Comparison of ENCODE assay signal across 20 cellular contexts in genomic region chr17:63592797-63593196, GRCh38. TPM values are rescaled to one million over a fixed set of nuclear protein-coding genes. Genes with fewer than 3 reads are reported as not detected.
A peak's percentile ranks its signal among the peaks of the same experiment; 100 is the strongest.
DNase-seq lines count a peak whose midpoint lies in the region; ATAC-seq, FAIRE-seq and TF ChIP-seq lines count a peak whose summit lies in the region.
"Had no signal": no experiment of that assay in that cellular context is flagged by ENCODE, and none has a peak within 500 bp of the region (broad histone marks: within the 10 kb centered on the region; RNA-seq: fewer than 3 reads in every experiment).

No MANE protein-coding gene starts in this region.

- in situ Hi-C loops in HepG2 (cut with HindIII; ENCODE audit: extremely low pct_ligation_motif_present, low pct_unique_long_range_greater_than_20kb) = no loop called here

- peaks cover 29% of the 10 kb centered on the region for H3K4me1 Mint-ChIP-seq in central memory CD8-positive, alpha-beta T cell

- no peaks in the 10 kb centered on the region; the same call in 1 of the 2 replicates for H4K20me1 ChIP-seq in HepG2 (ENCODE audit: insufficient read depth, low read length)

- CTCF ChIA-PET in HepG2 (lab: Yijun Ruan, JAX; ENCODE audit: low intra/inter-chr PET ratio, low total read pairs) = no interaction called here

- TF ChIP-seq CTCF in HepG2 (CRISPR knock-in tag; IDR thresholded peaks at IDR 0.05) (no peak), right lobe of liver (IDR thresholded peaks at IDR 0.05) (no peak), foreskin keratinocyte (conservative IDR thresholded peaks at IDR 0.05) (no peak)

- TF ChIP-seq RAD21 in HepG2 (CRISPR knock-in tag; IDR thresholded peaks at IDR 0.05) = no peak

- no peaks in the 10 kb centered on the region for H3K27me3 Mint-ChIP-seq in central memory CD8-positive, alpha-beta T cell
- H3K27me3 Mint-ChIP-seq: CD8-positive, alpha-beta memory T cell had no signal

- H3K36me3 ChIP-seq in HepG2 (replicated peaks in 1 of 2; ENCODE audit: control insufficient read depth in 1 of 2, insufficient read depth in 2 of 2, low read length in 2 of 2) (peaks cover 28 to 35% of the 10 kb centered on the region in 2 experiments), right lobe of liver (peaks cover 0 to 41% (median 17%) of the 10 kb centered on the region in 4 donors)

- peak overlapping the region; percentile 41 for H3K27ac Mint-ChIP-seq in central memory CD8-positive, alpha-beta T cell (ENCODE audit: low read depth)

- H3K9me3 ChIP-seq in HepG2 (ENCODE audit: low read length) (no peaks in the 10 kb centered on the region), right lobe of liver (no peaks in the 10 kb centered on the region)
- H3K9me3 ChIP-seq: BLaER1 had no signal

- TF ChIP-seq EP300 in HepG2 (IDR thresholded peaks at IDR 0.05; ENCODE audit: low read depth in 2 of 2, low read length in 2 of 2) (no peak), HepG2 (CRISPR knock-in tag; IDR thresholded peaks at IDR 0.05; ENCODE audit: borderline replicate concordance) (no peak)

- no peak overlapping the region for H2AFZ ChIP-seq in HepG2 (ENCODE audit: low read length)

- WGBS in HepG2 (ENCODE audit: low lambda C conversion rate) = 90% methylated on average over 3 of the region's 3 CpGs
- 83% methylated on average over 2 of the region's 3 CpGs for WGBS in right lobe of liver (ENCODE audit: insufficient coverage, low coverage, low lambda C conversion rate, missing lambda C conversion rate)

- H3K79me2 ChIP-seq in HepG2 (ENCODE audit: insufficient read depth, low read length) = no peaks in the 10 kb centered on the region

- no peak for FAIRE-seq in HepG2 (lab: Jason Lieb, UNC)
- FAIRE-seq: D721Med, GM12891, GM19239 had no signal

- no peak overlapping the region for H3K27ac ChIP-seq in HepG2 (ENCODE audit: extremely low read length, insufficient read depth, low read length)
- no peak overlapping the region for H3K27ac ChIP-seq in right lobe of liver
- H3K27ac ChIP-seq in foreskin keratinocyte = no peak overlapping the region
- H3K27ac ChIP-seq: BLaER1 had no signal

- DNase-seq in HepG2 (ENCODE audit: low spot score) = no peak
- DNase-seq in right lobe of liver = no peak
- peak; percentile 12 for DNase-seq in LHCN-M2 (ENCODE audit: low read depth)
- no peak for DNase-seq in central memory CD8-positive, alpha-beta T cell (ENCODE audit: low spot score in 2 of 2)
- DNase-seq in NCI-H146 (lab: John Stamatoyannopoulos, UW) = no peak
- no peak for DNase-seq in foreskin keratinocyte
- DNase-seq: CD8-positive, alpha-beta memory T cell; GOT3; KG1; NCI-H1417; NCI-H187 treated with DMSO at 0.1 percent for 48 hours; NCI-H226; NCI-H524; RPMI8226; SHP77 treated with DMSO at 0.1 percent for 48 hours had no signal

- POLR2A ChIA-PET in HepG2 (lab: Yijun Ruan, JAX) = no interaction called here

- TF ChIP-seq POLR2A in HepG2 (IDR thresholded peaks at IDR 0.05; ENCODE audit: insufficient read depth in 1 of 2, low read depth in 2 of 2, low read length in 2 of 2) (no peak), right lobe of liver (IDR thresholded peaks at IDR 0.05) (no peak)

- H3K4me1 ChIP-seq in HepG2 (ENCODE audit: insufficient read depth, low read length) = no peaks in the 10 kb centered on the region
- no peaks in the 10 kb centered on the region for H3K4me1 ChIP-seq in right lobe of liver
- no peaks in the 10 kb centered on the region for H3K4me1 ChIP-seq in foreskin keratinocyte
- H3K4me1 ChIP-seq: BLaER1 had no signal

- H3K4me3 ChIP-seq in HepG2 (replicated peaks in 1 of 3; ENCODE audit: insufficient read depth in 1 of 3, low read depth in 2 of 3, low read length in 3 of 3) = no peak overlapping the region
- no peak overlapping the region for H3K4me3 ChIP-seq in right lobe of liver
- H3K4me3 ChIP-seq: BLaER1 had no signal

- no TSS peak for BruUV-seq in HepG2 (replicated peaks; lab: Mats Ljungman, UMichigan)

- ATAC-seq in HepG2 = no peak; the same call in 2 of the 3 replicates
- ATAC-seq in right lobe of liver = no peak
- no peak for ATAC-seq in central memory CD8-positive, alpha-beta T cell (replicated peaks; ENCODE audit: extremely low read depth, poor library complexity, severe bottlenecking)
- no peak for ATAC-seq in SK-N-SH treated with all-trans-retinoic acid at 6 μM for 48 hours
- no peak for ATAC-seq in foreskin keratinocyte

- no peaks in the 10 kb centered on the region for H3K9me3 Mint-ChIP-seq in central memory CD8-positive, alpha-beta T cell
- H3K9me3 Mint-ChIP-seq: CD8-positive, alpha-beta memory T cell had no signal

- H3K4me2 ChIP-seq in HepG2 (ENCODE audit: low read depth, low read length) = no peak overlapping the region
- H3K4me2 ChIP-seq: BLaER1 had no signal

- H3K9ac ChIP-seq in HepG2 (ENCODE audit: insufficient read depth, low read depth, low read length) = no peak overlapping the region
- H3K9ac ChIP-seq: BLaER1 had no signal

- intact Hi-C loops in HepG2 (cut with micrococcal nuclease; ENCODE audit: unreplicated experiment) (no loop called here), right lobe of liver (cut with DNase I) (no loop called here)

- no peaks in the 10 kb centered on the region for H3K27me3 ChIP-seq in HepG2 (ENCODE audit: control insufficient read depth in 1 of 2, insufficient read depth in 2 of 2, low read length in 2 of 2)
- H3K27me3 ChIP-seq in right lobe of liver = no peaks in the 10 kb centered on the region
- H3K27me3 ChIP-seq in foreskin keratinocyte = no peaks in the 10 kb centered on the region
- H3K27me3 ChIP-seq: BLaER1 had no signal

- H3K4me3 Mint-ChIP-seq in central memory CD8-positive, alpha-beta T cell = no peak overlapping the region

- H3K36me3 Mint-ChIP-seq in central memory CD8-positive, alpha-beta T cell (ENCODE audit: insufficient read depth) = peaks cover 27% of the 10 kb centered on the region

RNA-seq across cellular contexts. Expression of gene TACO1, which starts 7.9 kb away (rescaled TPM):
- total RNA-seq in HepG2 (2016; rRNA removed; fragmentation: Illumina TruSeq; extraction: Trizol) = 53.6 and 57.6 TPM in 2 replicates
- total RNA-seq in HepG2 (2016; cell fraction: cytosol; rRNA removed; fragmentation: Illumina TruSeq; extraction: Trizol; ENCODE audit: low read depth) = 17.7 and 19.3 TPM in 2 replicates
- total RNA-seq in HepG2 (2016; cell fraction: insoluble cytoplasmic fraction; rRNA removed; fragmentation: Illumina TruSeq; extraction: Trizol) = 52.7 and 55.4 TPM in 2 replicates
- total RNA-seq in HepG2 (2016; cell fraction: membrane; rRNA removed; fragmentation: Illumina TruSeq; extraction: Trizol) = 30.0 and 35.3 TPM in 2 replicates
- total RNA-seq in HepG2 (2016; cell fraction: nucleus; rRNA removed; fragmentation: Illumina TruSeq; extraction: Trizol) = 24.0 and 25.8 TPM in 2 replicates
- polyA plus RNA-seq in HepG2 (2011; rRNA removed) = 33.3 and 34.7 TPM in 2 replicates
- polyA plus RNA-seq in HepG2 (2011; cell fraction: cytosol; rRNA removed) = 30.0 and 33.8 TPM in 2 replicates
- 19.5 and 24.4 TPM in 2 replicates for polyA plus RNA-seq in HepG2 (2011; cell fraction: nucleus; rRNA removed)
- 32.7 and 34.2 TPM in 2 replicates for polyA plus RNA-seq in HepG2 (2012)
- polyA plus RNA-seq in HepG2 (2016; cell fraction: cytosol; fragmentation: Illumina TruSeq; extraction: Trizol; ENCODE audit: low read depth) = 18.0 and 21.7 TPM in 2 replicates
- 63.2 and 67.2 TPM in 2 replicates for polyA plus RNA-seq in HepG2 (2016; cell fraction: insoluble cytoplasmic fraction; fragmentation: Illumina TruSeq; extraction: Trizol; ENCODE audit: low read depth)
- 24.8 and 29.6 TPM in 2 replicates for polyA plus RNA-seq in HepG2 (2016; cell fraction: membrane; fragmentation: Illumina TruSeq; extraction: Trizol; ENCODE audit: low read depth)
- 40.5 and 41.7 TPM in 2 replicates for polyA plus RNA-seq in HepG2 (2016; cell fraction: nucleus; fragmentation: Illumina TruSeq; extraction: Trizol; ENCODE audit: insufficient read depth, low read depth)
- 30.2 and 32.4 TPM in 2 replicates for polyA minus RNA-seq in HepG2 (2011; rRNA and poly(A)+ RNA removed; ENCODE audit: low replicate concordance)
- 18.8 and 19.7 TPM in 2 replicates for polyA minus RNA-seq in HepG2 (2011; cell fraction: cytosol; rRNA and poly(A)+ RNA removed)
- 10.7 and 11.7 TPM in 2 replicates for polyA minus RNA-seq in HepG2 (2011; cell fraction: nucleus; rRNA and poly(A)+ RNA removed)
- total RNA-seq in right lobe of liver = 10 to 100 TPM; 30.6 to 46.7 (median 35.5) TPM
- 18.3 and 18.6 TPM in 2 replicates for total RNA-seq in LHCN-M2 (2014; rRNA removed)
- 26.9 TPM for polyA plus RNA-seq in LHCN-M2 (2012)
- 27.1 and 30.6 TPM in 2 replicates for total RNA-seq in foreskin keratinocyte
- polyA plus RNA-seq in foreskin keratinocyte = 31.8 and 34.5 TPM in 2 replicates

RNA-seq across cellular contexts. Expression of gene MAP3K3, which starts 29.4 kb away (rescaled TPM):
- total RNA-seq in HepG2 (2016; rRNA removed; fragmentation: Illumina TruSeq; extraction: Trizol) (15.9 and 21.8 TPM in 2 replicates), right lobe of liver (10 to 100 TPM; 10.6 to 15.8 (median 13.0) TPM), LHCN-M2 (2014; rRNA removed) (31.5 TPM in 2 replicates), foreskin keratinocyte (17.8 and 20.2 TPM in 2 replicates)
- total RNA-seq in HepG2 (2016; cell fraction: cytosol; rRNA removed; fragmentation: Illumina TruSeq; extraction: Trizol; ENCODE audit: low read depth) = 5.8 and 7.6 TPM in 2 replicates
- 13.8 and 21.1 TPM in 2 replicates for total RNA-seq in HepG2 (2016; cell fraction: insoluble cytoplasmic fraction; rRNA removed; fragmentation: Illumina TruSeq; extraction: Trizol)
- 20.5 TPM in 2 replicates for total RNA-seq in HepG2 (2016; cell fraction: membrane; rRNA removed; fragmentation: Illumina TruSeq; extraction: Trizol)
- total RNA-seq in HepG2 (2016; cell fraction: nucleus; rRNA removed; fragmentation: Illumina TruSeq; extraction: Trizol) = 20.6 and 23.3 TPM in 2 replicates
- polyA plus RNA-seq in HepG2 (2011; rRNA removed) (17.7 and 21.7 TPM in 2 replicates), foreskin keratinocyte (6.1 and 7.3 TPM in 2 replicates)
- 15.0 and 15.2 TPM in 2 replicates for polyA plus RNA-seq in HepG2 (2011; cell fraction: cytosol; rRNA removed)
- polyA plus RNA-seq in HepG2 (2011; cell fraction: nucleus; rRNA removed) = 38.1 and 41.6 TPM in 2 replicates
- polyA plus RNA-seq in HepG2 (2012) = 18.1 and 21.8 TPM in 2 replicates
- polyA plus RNA-seq in HepG2 (2016; cell fraction: cytosol; fragmentation: Illumina TruSeq; extraction: Trizol; ENCODE audit: low read depth) = 3.4 and 4.0 TPM in 2 replicates
- 9.6 and 14.2 TPM in 2 replicates for polyA plus RNA-seq in HepG2 (2016; cell fraction: insoluble cytoplasmic fraction; fragmentation: Illumina TruSeq; extraction: Trizol; ENCODE audit: low read depth)
- polyA plus RNA-seq in HepG2 (2016; cell fraction: membrane; fragmentation: Illumina TruSeq; extraction: Trizol; ENCODE audit: low read depth) = 12.0 and 12.9 TPM in 2 replicates
- 39.2 and 42.5 TPM in 2 replicates for polyA plus RNA-seq in HepG2 (2016; cell fraction: nucleus; fragmentation: Illumina TruSeq; extraction: Trizol; ENCODE audit: insufficient read depth, low read depth)
- polyA minus RNA-seq in HepG2 (2011; rRNA and poly(A)+ RNA removed; ENCODE audit: low replicate concordance) = 26.0 and 28.8 TPM in 2 replicates
- polyA minus RNA-seq in HepG2 (2011; cell fraction: cytosol; rRNA and poly(A)+ RNA removed) = 9.8 and 12.7 TPM in 2 replicates
- 39.9 and 44.1 TPM in 2 replicates for polyA minus RNA-seq in HepG2 (2011; cell fraction: nucleus; rRNA and poly(A)+ RNA removed)
- polyA plus RNA-seq in LHCN-M2 (2012) = 19.9 TPM

RNA-seq across cellular contexts. Expression of gene DCAF7, which starts 42.5 kb away (rescaled TPM):
- total RNA-seq in HepG2 (2016; rRNA removed; fragmentation: Illumina TruSeq; extraction: Trizol) (55.2 and 77.5 TPM in 2 replicates), right lobe of liver (10 to 100 TPM; 14.9 to 31.0 (median 26.7) TPM), LHCN-M2 (2014; rRNA removed) (33.7 and 41.0 TPM in 2 replicates), foreskin keratinocyte (42.9 and 48.0 TPM in 2 replicates)
- 10.3 and 11.9 TPM in 2 replicates for total RNA-seq in HepG2 (2016; cell fraction: cytosol; rRNA removed; fragmentation: Illumina TruSeq; extraction: Trizol; ENCODE audit: low read depth)
- 58.9 and 68.6 TPM in 2 replicates for total RNA-seq in HepG2 (2016; cell fraction: insoluble cytoplasmic fraction; rRNA removed; fragmentation: Illumina TruSeq; extraction: Trizol)
- 23.2 and 25.5 TPM in 2 replicates for total RNA-seq in HepG2 (2016; cell fraction: membrane; rRNA removed; fragmentation: Illumina TruSeq; extraction: Trizol)
- 33.1 and 38.3 TPM in 2 replicates for total RNA-seq in HepG2 (2016; cell fraction: nucleus; rRNA removed; fragmentation: Illumina TruSeq; extraction: Trizol)
- polyA plus RNA-seq in HepG2 (2011; rRNA removed) (73.4 and 77.0 TPM in 2 replicates), foreskin keratinocyte (21.6 and 24.4 TPM in 2 replicates)
- polyA plus RNA-seq in HepG2 (2011; cell fraction: cytosol; rRNA removed) = 62.7 and 66.5 TPM in 2 replicates
- 61.2 and 63.3 TPM in 2 replicates for polyA plus RNA-seq in HepG2 (2011; cell fraction: nucleus; rRNA removed)
- 84.0 and 84.1 TPM in 2 replicates for polyA plus RNA-seq in HepG2 (2012)
- 12.2 and 14.0 TPM in 2 replicates for polyA plus RNA-seq in HepG2 (2016; cell fraction: cytosol; fragmentation: Illumina TruSeq; extraction: Trizol; ENCODE audit: low read depth)
- 61.4 and 80.4 TPM in 2 replicates for polyA plus RNA-seq in HepG2 (2016; cell fraction: insoluble cytoplasmic fraction; fragmentation: Illumina TruSeq; extraction: Trizol; ENCODE audit: low read depth)
- 15.8 and 16.0 TPM in 2 replicates for polyA plus RNA-seq in HepG2 (2016; cell fraction: membrane; fragmentation: Illumina TruSeq; extraction: Trizol; ENCODE audit: low read depth)
- 37.9 and 40.9 TPM in 2 replicates for polyA plus RNA-seq in HepG2 (2016; cell fraction: nucleus; fragmentation: Illumina TruSeq; extraction: Trizol; ENCODE audit: insufficient read depth, low read depth)
- polyA minus RNA-seq in HepG2 (2011; rRNA and poly(A)+ RNA removed; ENCODE audit: low replicate concordance) = 107 and 220 TPM in 2 replicates
- 41.2 and 49.1 TPM in 2 replicates for polyA minus RNA-seq in HepG2 (2011; cell fraction: cytosol; rRNA and poly(A)+ RNA removed)
- 35.0 and 40.7 TPM in 2 replicates for polyA minus RNA-seq in HepG2 (2011; cell fraction: nucleus; rRNA and poly(A)+ RNA removed)
- polyA plus RNA-seq in LHCN-M2 (2012) = 35.4 TPM
